8 cellular contexts compared by ENCODE assay signal in the genomic region with DNA sequence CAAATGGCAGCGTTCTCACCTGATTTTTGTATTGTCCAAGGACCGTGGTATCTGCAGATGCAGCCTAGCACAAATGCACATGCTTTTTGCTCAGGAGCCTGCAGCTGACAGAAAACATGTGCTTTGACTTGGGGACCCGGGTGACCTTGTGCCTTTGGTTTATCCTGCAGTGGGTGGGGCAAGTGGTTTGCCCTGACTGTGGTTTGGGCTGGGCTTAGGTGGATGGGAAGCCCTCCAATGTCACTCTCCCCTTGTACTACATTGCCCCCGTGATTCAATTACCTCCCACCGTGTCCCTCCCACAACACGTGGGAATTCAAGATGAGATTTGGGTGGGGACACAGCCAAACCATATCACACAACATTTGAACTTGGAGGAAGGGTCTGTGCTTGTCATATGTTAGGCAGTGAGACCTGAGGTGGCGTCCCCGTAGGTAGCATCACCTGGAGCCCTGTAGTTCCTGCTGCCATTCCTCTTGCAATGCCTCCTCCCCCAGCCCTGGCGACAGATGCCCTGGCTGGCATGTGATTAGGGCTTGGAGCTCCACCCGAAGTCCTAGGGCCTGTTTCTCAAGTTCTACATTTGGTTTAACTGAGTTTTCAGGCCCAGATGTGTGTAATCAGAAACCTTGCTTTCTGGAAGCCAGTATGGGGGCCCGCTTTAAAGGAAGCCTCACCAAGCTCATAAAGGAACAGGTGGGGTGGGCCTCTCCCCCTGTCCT. TPM values are rescaled to one million over a fixed set of nuclear protein-coding genes. Genes with fewer than 3 reads are reported as not detected.
DNase-seq lines count a peak whose midpoint lies in the region; ATAC-seq and TF ChIP-seq lines count a peak whose summit lies in the region.

No MANE protein-coding gene starts in this region.

- WGBS in right lobe of liver (ENCODE audit: insufficient coverage, low coverage, low lambda C conversion rate, missing lambda C conversion rate), result 56% methylated on average over 7 of the region's 11 CpGs

- no peaks in the 10 kb centered on the region for H3K9me3 ChIP-seq in BLaER1 treated with 17β-estradiol and CSF1 and Interleukin-3, amounts not matched to agents 10 nM and 100 nM (replicated peaks in 1 of 11)
- H3K9me3 ChIP-seq in HUES48 (ENCODE audit: control insufficient read depth, insufficient read depth, low read length) (no peaks in the 10 kb centered on the region), mucosa of rectum (ENCODE audit: control insufficient read depth in 2 of 2, low read length in 2 of 2) (no peaks in the 10 kb centered on the region), right lobe of liver (no peaks in the 10 kb centered on the region)

- peak overlapping the region; percentile 57 to 94 (median 84); a peak in 19 of 20 replicates for H3K4me3 ChIP-seq in BLaER1 treated with 17β-estradiol and CSF1 and Interleukin-3, amounts not matched to agents 10 nM and 100 nM
- H3K4me3 ChIP-seq in HUES48 (ENCODE audit: low read depth, low read length) (peak overlapping the region; percentile 78), astrocyte of the cerebellum (ENCODE audit: low read depth, low read length) (peak overlapping the region; percentile 81), mucosa of rectum (ENCODE audit: low read length in 2 of 2) (peak overlapping the region; percentile 11 to 69), right lobe of liver (no peak overlapping the region)

- TF ChIP-seq CTCF in astrocyte of the cerebellum (IDR thresholded peaks at IDR 0.05; ENCODE audit: low read depth, low read length, missing control alignments), result no peak
- TF ChIP-seq CTCF in right lobe of liver (IDR thresholded peaks at IDR 0.05), result no peak

- H3K4me2 ChIP-seq in BLaER1 treated with 17β-estradiol and CSF1 and Interleukin-3, amounts not matched to agents 10 nM and 100 nM, result peak overlapping the region; percentile 91 to 100 (median 98)

- H3K4me1 ChIP-seq in BLaER1 treated with 17β-estradiol and CSF1 and Interleukin-3, amounts not matched to agents 10 nM and 100 nM, result peaks cover 50 to 77% (median 68%) of the 10 kb centered on the region in 10 experiments
- H3K4me1 ChIP-seq in HUES48 (ENCODE audit: control insufficient read depth, insufficient read depth, low read length) (peaks cover 24% of the 10 kb centered on the region), mucosa of rectum (ENCODE audit: control insufficient read depth in 2 of 2, insufficient read depth in 2 of 2, low read length in 2 of 2) (peaks cover 10 to 12% of the 10 kb centered on the region in 2 donors), right lobe of liver (peaks cover 0 to 24% (median 3%) of the 10 kb centered on the region in 4 donors)

- no peak for TF ChIP-seq POLR2A in right lobe of liver (IDR thresholded peaks at IDR 0.05)

- H3K36me3 ChIP-seq in BLaER1 treated with 17β-estradiol and CSF1 and Interleukin-3, amounts not matched to agents 10 nM and 100 nM, result peaks cover 0 to 17% (median 0%) of the 10 kb centered on the region in 11 experiments; a peak in 4 of 22 replicates
- H3K36me3 ChIP-seq in HUES48 (ENCODE audit: control insufficient read depth, insufficient read depth, low read length), result no peaks in the 10 kb centered on the region
- H3K36me3 ChIP-seq in mucosa of rectum (ENCODE audit: control insufficient read depth in 2 of 2, insufficient read depth in 2 of 2, low read length in 2 of 2), result no peaks in the 10 kb centered on the region
- no peaks in the 10 kb centered on the region for H3K36me3 ChIP-seq in right lobe of liver

- no peak for ATAC-seq in right lobe of liver

- peak overlapping the region; percentile 49 to 98 (median 89); a peak in 21 of 22 replicates for H3K9ac ChIP-seq in BLaER1 treated with 17β-estradiol and CSF1 and Interleukin-3, amounts not matched to agents 10 nM and 100 nM
- no peak overlapping the region for H3K9ac ChIP-seq in HUES48 (ENCODE audit: low read depth, low read length)
- peak overlapping the region in 1 of 2 donors; percentile 26 for H3K9ac ChIP-seq in mucosa of rectum (ENCODE audit: low read depth in 1 of 2, low read length in 2 of 2)

- peaks cover 0 to 67% (median 44%) of the 10 kb centered on the region in 11 experiments; a peak in 18 of 22 replicates for H4K20me1 ChIP-seq in BLaER1 treated with 17β-estradiol and CSF1 and Interleukin-3, amounts not matched to agents 10 nM and 100 nM

- H3K27me3 ChIP-seq in BLaER1 treated with 17β-estradiol and CSF1 and Interleukin-3, amounts not matched to agents 10 nM and 100 nM, result peaks cover 0 to 45% (median 0%) of the 10 kb centered on the region in 11 experiments; a peak in 7 of 22 replicates
- H3K27me3 ChIP-seq in HUES48 (ENCODE audit: control insufficient read depth, insufficient read depth, low read length) (peaks cover 67% of the 10 kb centered on the region), mucosa of rectum (ENCODE audit: control insufficient read depth in 2 of 2, insufficient read depth in 2 of 2, low read length in 2 of 2) (peaks cover 9 to 23% of the 10 kb centered on the region in 2 donors), right lobe of liver (peaks cover 0 to 8% of the 10 kb centered on the region in 2 donors)

- DNase-seq in astrocyte of the cerebellum (ENCODE audit: low read depth), result no peak
- DNase-seq in stimulated activated CD4-positive, alpha-beta T cell treated with anti-CD3 and anti-CD28 coated beads, Interleukin-4, amount 100 ng/mL, for 24 hours, result no peak
- no peak for DNase-seq in right lobe of liver
- no peak for DNase-seq in NCI-H2196 (lab: John Stamatoyannopoulos, UW; ENCODE audit: unreplicated experiment)
- DNase-seq in DMS114 treated with DMSO at 0.1 percent for 48 hours (lab: John Stamatoyannopoulos, UW; ENCODE audit: unreplicated experiment), result no peak

- peak overlapping the region in 10 of 11 experiments; percentile 41 to 99 (median 93); a peak in 20 of 22 replicates for H3K27ac ChIP-seq in BLaER1 treated with 17β-estradiol and CSF1 and Interleukin-3, amounts not matched to agents 10 nM and 100 nM
- H3K27ac ChIP-seq in HUES48 (ENCODE audit: low read depth, low read length) (no peak overlapping the region), mucosa of rectum (ENCODE audit: low read depth in 2 of 2, low read length in 2 of 2) (peak overlapping the region in 1 of 2 donors; percentile 9), right lobe of liver (no peak overlapping the region)

- in situ Hi-C loops in astrocyte of the cerebellum (cut with HindIII; ENCODE audit: low sequenced_read_pairs), result loop anchor here (5.0 kb wide), 1 partner anchor 61 kb away; no protein-coding TSS in a partner anchor

- intact Hi-C loops in right lobe of liver (cut with DNase I), result no loop called here

RNA-seq across cellular contexts. Expression of a gene that starts 2.1 kb away (rescaled TPM):
- 1 to 10 TPM in 1 of 6 experiments, under 1 TPM in 5; 0.16 to 1.3 (median 0.29) TPM for total RNA-seq in right lobe of liver

Comparison
In these comparisons a context has a peak if more than half of its experiments do, and no peak if none do; other contexts are left out.
1. H3K27ac ChIP-seq: peak in BLaER1 treated with 17β-estradiol and CSF1 and Interleukin-3, amounts not matched to agents 10 nM and 100 nM (10 of 11); none in HUES48 (single experiment) and right lobe of liver (0 of 3).
2. H3K4me3 ChIP-seq: peak in BLaER1 treated with 17β-estradiol and CSF1 and Interleukin-3, amounts not matched to agents 10 nM and 100 nM (10 of 10), HUES48 (single experiment), astrocyte of the cerebellum (single experiment) and mucosa of rectum (2 of 2); none in right lobe of liver (0 of 3).